10 cellular contexts compared by ENCODE assay signal in the genomic region with DNA sequence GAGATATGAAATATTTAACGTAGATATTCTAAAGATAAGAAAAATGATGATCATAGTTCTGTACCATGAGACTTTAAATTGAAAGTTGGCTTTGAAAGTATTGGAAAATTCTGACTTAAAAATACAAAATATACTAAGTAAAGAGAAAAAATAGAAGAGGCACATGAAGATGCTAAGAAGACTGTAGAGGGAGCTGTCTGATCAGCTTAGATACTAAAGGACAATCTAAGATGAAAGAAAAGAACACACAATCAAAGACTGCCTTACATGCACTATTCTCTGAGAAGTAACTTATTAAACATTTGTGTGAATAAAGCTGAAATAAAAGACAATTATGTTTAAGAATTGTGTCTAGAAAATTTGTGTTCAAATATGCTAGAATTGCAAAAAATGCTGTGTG. TPM values are rescaled to one million over a fixed set of nuclear protein-coding genes. Genes with fewer than 3 reads are reported as not detected.
DNase-seq lines count a peak whose midpoint lies in the region; ATAC-seq and TF ChIP-seq lines count a peak whose summit lies in the region.
"Had no signal": no experiment of that assay in that cellular context is flagged by ENCODE, and none has a peak within 500 bp of the region (broad histone marks: within the 10 kb centered on the region; RNA-seq: fewer than 3 reads in every experiment).

No MANE protein-coding gene starts in this region.

- POLR2A ChIA-PET in SK-N-SH (lab: Yijun Ruan, JAX): no interaction called here

- H3K36me3 ChIP-seq in SK-N-SH (replicated peaks in 1 of 2; ENCODE audit: control insufficient read depth in 1 of 2, insufficient read depth in 2 of 2, low read length in 1 of 2): no peaks in the 10 kb centered on the region
- H3K36me3 ChIP-seq in OCI-LY3 (replicated peaks; ENCODE audit: low read depth, low read length): no peaks in the 10 kb centered on the region
- no peaks in the 10 kb centered on the region for H3K36me3 ChIP-seq in smooth muscle cell (ENCODE audit: low read depth)

- H3K4me1 ChIP-seq in SK-N-SH (ENCODE audit: control insufficient read depth in 1 of 2, insufficient read depth in 2 of 2, low read depth in 1 of 2, low read length in 1 of 2) (no peaks in the 10 kb centered on the region), OCI-LY3 (ENCODE audit: low read length) (no peaks in the 10 kb centered on the region), smooth muscle cell (ENCODE audit: low read depth) (no peaks in the 10 kb centered on the region)

- H3K9ac ChIP-seq in SK-N-SH (no peak overlapping the region), OCI-LY3 (ENCODE audit: low read length) (no peak overlapping the region), smooth muscle cell (ENCODE audit: low read depth) (no peak overlapping the region)

- TF ChIP-seq CTCF in SK-N-SH (IDR thresholded peaks at IDR 0.05) (peak; percentile 54), OCI-LY3 (IDR thresholded peaks at IDR 0.05; ENCODE audit: low read depth, low read length) (peak; percentile 70), fibroblast of the aortic adventitia (IDR thresholded peaks at IDR 0.05; ENCODE audit: insufficient read depth, low read length) (peak; percentile 31), smooth muscle cell (IDR thresholded peaks at IDR 0.05; ENCODE audit: borderline replicate concordance, insufficient read depth, poor library complexity, severe bottlenecking) (peak; percentile 67)

- H3K9me2 ChIP-seq in SK-N-SH: no peaks in the 10 kb centered on the region

- WGBS in SK-N-SH (ENCODE audit: low lambda C conversion rate): 4% methylated on average over 1 of the region's 1 CpG
- 0% methylated on average over 1 of the region's 1 CpG for WGBS in smooth muscle cell (ENCODE audit: low lambda C conversion rate)

- H3K4me3 ChIP-seq in SK-N-SH (ENCODE audit: low read depth in 2 of 2, low read length in 1 of 2) (no peak overlapping the region), OCI-LY3 (ENCODE audit: low read length) (no peak overlapping the region), fibroblast of the aortic adventitia (ENCODE audit: low read depth, low read length) (no peak overlapping the region), smooth muscle cell (no peak overlapping the region)

- H3K9me3 ChIP-seq in SK-N-SH (no peaks in the 10 kb centered on the region), OCI-LY3 (ENCODE audit: insufficient read depth, low read length) (no peaks in the 10 kb centered on the region), smooth muscle cell (replicated peaks; ENCODE audit: low read depth) (no peaks in the 10 kb centered on the region)

- H3F3A ChIP-seq in SK-N-SH (replicated peaks; ENCODE audit: insufficient read depth) (no peaks in the 10 kb centered on the region), smooth muscle cell (ENCODE audit: low read depth) (no peaks in the 10 kb centered on the region)

- no peak overlapping the region for H2AFZ ChIP-seq in SK-N-SH (ENCODE audit: low read depth)
- H2AFZ ChIP-seq in OCI-LY3 (ENCODE audit: low read depth, low read length): no peak overlapping the region
- H2AFZ ChIP-seq in smooth muscle cell (ENCODE audit: low read depth): no peak overlapping the region

- TF ChIP-seq RAD21 in SK-N-SH (IDR thresholded peaks at IDR 0.05; ENCODE audit: low read length): peak; percentile 84

- H3K27ac ChIP-seq in SK-N-SH (ENCODE audit: low read depth in 2 of 2, low read length in 1 of 2) (no peak overlapping the region), OCI-LY3 (ENCODE audit: low read length) (no peak overlapping the region), smooth muscle cell (ENCODE audit: low read depth) (no peak overlapping the region)

- H3K4me2 ChIP-seq in SK-N-SH (no peak overlapping the region), OCI-LY3 (ENCODE audit: low read length) (no peak overlapping the region), smooth muscle cell (no peak overlapping the region)

- no peak for TF ChIP-seq EP300 in SK-N-SH (IDR thresholded peaks at IDR 0.05; ENCODE audit: borderline replicate concordance in 1 of 2, low read depth in 1 of 2, low read length in 1 of 2)

- H3K27me3 ChIP-seq in SK-N-SH (ENCODE audit: insufficient read depth) (no peaks in the 10 kb centered on the region), OCI-LY3 (ENCODE audit: low read depth, low read length) (no peaks in the 10 kb centered on the region), smooth muscle cell (ENCODE audit: low read depth) (peaks cover 6% of the 10 kb centered on the region)

- H3K79me2 ChIP-seq in SK-N-SH (ENCODE audit: insufficient read depth) (no peaks in the 10 kb centered on the region), OCI-LY3 (ENCODE audit: low read length) (no peaks in the 10 kb centered on the region), smooth muscle cell (ENCODE audit: low read depth) (no peaks in the 10 kb centered on the region)

- no peaks in the 10 kb centered on the region for H4K20me1 ChIP-seq in SK-N-SH (ENCODE audit: insufficient read depth)
- H4K20me1 ChIP-seq in OCI-LY3 (ENCODE audit: insufficient read depth, low read length): no peaks in the 10 kb centered on the region
- H4K20me1 ChIP-seq in smooth muscle cell (ENCODE audit: low read depth): no peaks in the 10 kb centered on the region

- CTCF ChIA-PET in SK-N-SH (lab: Yijun Ruan, JAX): interaction anchor here (0.6 to 7.6 kb wide), 33 partner anchors 8 to 1585 kb away, joined by 3 to 95 read pairs (median 4); partner anchors contain the start of gene SYT9

- no peak for DNase-seq in SK-N-SH
- DNase-seq in fibroblast of the aortic adventitia (ENCODE audit: low read depth): peak; percentile 42
- no peak for DNase-seq in smooth muscle cell (lab: John Stamatoyannopoulos, UW; ENCODE audit: unreplicated experiment)
- DNase-seq: activated gamma-delta T cell treated with Interleukin-2 at 50 U/mL for 16 hours; stimulated activated CD4-positive, alpha-beta T cell treated with anti-CD3 and anti-CD28 coated beads, Interleukin-1b, Interleukin-23, amount 100 ng/mL, for 48 hours had no signal

- ATAC-seq in SK-N-SH treated with all-trans-retinoic acid at 6 μM for 48 hours (no peak), HG03378 (IDR thresholded peaks at IDR 0.05; ENCODE audit: unreplicated experiment) (no peak), HG02642 (IDR thresholded peaks at IDR 0.05; ENCODE audit: poor library complexity, unreplicated experiment) (no peak), GM21423 (IDR thresholded peaks at IDR 0.05; ENCODE audit: unreplicated experiment) (no peak)

TF ChIP-seq in SK-N-SH, 30 proteins besides CTCF, POLR2A, EP300 and RAD21:
- TF ChIP-seq GABPA (IDR thresholded peaks at IDR 0.05; ENCODE audit: low read depth) (no peak), SMC3 (IDR thresholded peaks at IDR 0.05; ENCODE audit: low read depth, low read length) (peak; percentile 48; the same call in 1 of the 2 replicates)
- TF ChIP-seq, protein P1, sequence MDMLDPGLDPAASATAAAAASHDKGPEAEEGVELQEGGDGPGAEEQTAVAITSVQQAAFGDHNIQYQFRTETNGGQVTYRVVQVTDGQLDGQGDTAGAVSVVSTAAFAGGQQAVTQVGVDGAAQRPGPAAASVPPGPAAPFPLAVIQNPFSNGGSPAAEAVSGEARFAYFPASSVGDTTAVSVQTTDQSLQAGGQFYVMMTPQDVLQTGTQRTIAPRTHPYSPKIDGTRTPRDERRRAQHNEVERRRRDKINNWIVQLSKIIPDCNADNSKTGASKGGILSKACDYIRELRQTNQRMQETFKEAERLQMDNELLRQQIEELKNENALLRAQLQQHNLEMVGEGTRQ (IDR thresholded peaks at IDR 0.05; ENCODE audit: borderline replicate concordance, low read depth, low read length): no peak

TF ChIP-seq in SK-N-SH treated with all-trans-retinoic acid at 6 μM for 48 hours, 23 proteins besides CTCF, POLR2A, EP300 and RAD21 (continues in another document):
- TF ChIP-seq ZFP30 (CRISPR knock-in tag; IDR thresholded peaks at IDR 0.05): no peak
- no peak for TF ChIP-seq TSHZ2 (CRISPR knock-in tag; IDR thresholded peaks at IDR 0.05)
- TF ChIP-seq OSR1 (CRISPR knock-in tag; IDR thresholded peaks at IDR 0.05): no peak
- TF ChIP-seq PPARA (CRISPR knock-in tag; IDR thresholded peaks at IDR 0.05; ENCODE audit: borderline replicate concordance): no peak
- no peak for TF ChIP-seq ESRRG (CRISPR knock-in tag; IDR thresholded peaks at IDR 0.05)
- no peak for TF ChIP-seq ZNF565 (CRISPR knock-in tag; conservative IDR thresholded peaks at IDR 0.05; ENCODE audit: low read depth)
- no peak for TF ChIP-seq CSDC2 (CRISPR knock-in tag; IDR thresholded peaks at IDR 0.05)
- no peak for TF ChIP-seq ZC3H10 (CRISPR knock-in tag; IDR thresholded peaks at IDR 0.05)
- no peak for TF ChIP-seq ISL1 (CRISPR knock-in tag; IDR thresholded peaks at IDR 0.05)

RNA-seq across cellular contexts. Expression of gene RBMXL2, which starts 55.1 kb away (rescaled TPM):
- polyA plus RNA-seq in SK-N-SH (2012; rRNA removed): not detected in 2 replicates
- not detected in 2 replicates for polyA plus RNA-seq in SK-N-SH (2012; cell fraction: cytosol; rRNA removed)
- polyA plus RNA-seq in SK-N-SH (2012; cell fraction: nucleus; rRNA removed): not detected in 2 replicates
- total RNA-seq in fibroblast of the aortic adventitia (ENCODE audit: low replicate concordance): not detected in 2 replicates
- total RNA-seq in smooth muscle cell: not detected in 2 replicates
- polyA plus RNA-seq in smooth muscle cell: 0.14 TPM in 1 of 2 replicates, not detected in the other
